ENCODE assay signal across 10 cellular contexts in the genomic region with DNA sequence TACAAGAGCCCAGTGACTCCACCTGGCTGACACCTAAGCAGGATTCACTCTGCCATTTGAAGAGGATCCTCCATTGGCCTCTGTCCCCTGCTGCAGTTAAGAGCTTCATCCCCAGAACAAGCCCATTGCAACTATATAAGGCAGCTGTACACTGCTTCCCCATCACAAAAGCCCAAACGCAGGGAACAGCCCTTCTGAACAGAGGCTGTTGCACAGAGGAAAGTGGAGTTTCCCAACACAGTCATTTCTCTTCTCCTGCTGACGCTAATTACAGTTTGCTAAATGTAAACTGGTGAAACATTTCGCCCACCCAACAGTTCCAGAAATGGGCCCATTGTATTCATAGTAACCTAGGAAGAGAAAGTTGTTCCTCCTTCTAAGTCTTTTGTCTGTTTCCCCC.
"Had no signal": no experiment of that assay in that cellular context is flagged by ENCODE, and none has a peak within 500 bp of the region (broad histone marks: within the 10 kb centered on the region; RNA-seq: fewer than 3 reads in every experiment).

No MANE protein-coding gene starts in this region.

- H3K4me1 ChIP-seq: HAP-1 had no signal

- ATAC-seq: HCT116, HepG2 had no signal

- H3K4me3 ChIP-seq: GM23248, HAP-1 had no signal

- H3K36me3 ChIP-seq: HAP-1 had no signal

- H3K9me3 ChIP-seq: HAP-1 had no signal

- DNase-seq: GM23248, GOT3, H7, Karpas-422, KBM-7 had no signal

- H2AFZ ChIP-seq: GM23248 had no signal

- H3K4me2 ChIP-seq: KMS-11 had no signal

- H3K27ac ChIP-seq: GM23248, HL-60, KMS-11 had no signal

- H3K9ac ChIP-seq: GM23248, KMS-11 had no signal

- FAIRE-seq: HepG2 had no signal
